9 cellular contexts compared by ENCODE assay signal in the genomic region with DNA sequence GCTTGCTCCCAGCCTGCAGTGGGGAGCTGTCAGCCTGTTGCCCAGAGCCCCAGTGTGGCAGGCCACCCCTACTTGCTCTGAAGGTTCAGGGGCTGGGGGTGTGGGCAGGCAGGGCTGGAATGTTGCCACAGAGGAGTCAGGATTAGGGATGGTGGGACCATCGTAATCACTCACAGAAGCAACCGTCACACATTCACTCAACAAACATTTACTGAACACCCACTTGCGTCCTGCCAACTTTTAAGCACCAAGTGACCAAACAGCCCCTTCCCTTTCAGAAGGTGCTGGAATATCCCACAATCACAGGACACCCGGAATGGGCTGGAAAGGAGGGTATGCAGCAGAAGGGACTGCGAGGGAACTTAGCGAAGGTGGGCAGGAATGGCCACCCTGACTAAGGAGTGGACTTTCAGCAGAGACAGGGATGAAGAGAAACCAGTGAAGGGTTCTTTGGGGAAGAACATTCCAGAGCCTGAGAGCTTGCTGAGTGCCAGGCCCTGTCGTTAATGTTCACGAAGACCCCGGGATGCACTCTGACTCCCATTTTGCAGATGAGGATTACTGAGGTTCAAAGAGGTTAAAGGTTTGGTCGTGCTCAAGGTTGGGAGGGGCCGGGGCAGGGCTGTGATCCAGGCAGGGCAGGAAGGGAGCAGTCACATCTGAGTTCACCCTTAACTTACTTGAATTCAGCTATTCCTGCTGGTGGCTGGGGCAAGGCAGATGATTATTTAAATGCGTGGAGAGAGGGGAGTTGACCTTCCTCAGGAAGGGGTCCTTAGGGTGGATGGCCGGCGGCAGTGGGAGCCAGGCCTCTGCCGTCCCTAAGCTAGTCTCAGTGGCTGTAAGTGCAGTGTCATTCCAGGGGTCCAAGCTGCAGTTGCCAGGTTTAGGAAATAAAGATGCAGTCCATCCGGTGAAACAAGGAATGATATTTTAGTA. TPM values are rescaled to one million over a fixed set of nuclear protein-coding genes. Genes with fewer than 3 reads are reported as not detected.
A peak's percentile ranks its signal among the peaks of the same experiment; 100 is the strongest.
DNase-seq lines count a peak whose midpoint lies in the region; ATAC-seq, FAIRE-seq and TF ChIP-seq lines count a peak whose summit lies in the region.
"Had no signal": no experiment of that assay in that cellular context is flagged by ENCODE, and none has a peak within 500 bp of the region (broad histone marks: within the 10 kb centered on the region; RNA-seq: fewer than 3 reads in every experiment).

No MANE protein-coding gene starts in this region.

- H3K36me3 ChIP-seq in K562 (ENCODE audit: control insufficient read depth, insufficient read depth, low read length) (peaks cover 6% of the 10 kb centered on the region; the same call in 1 of the 3 replicates), tibial nerve (peaks cover 0 to 3% (median 0%) of the 10 kb centered on the region in 3 donors), A673 (ENCODE audit: insufficient read depth, low read length, poor library complexity, severe bottlenecking) (no peaks in the 10 kb centered on the region)

- H3K4me3 Mint-ChIP-seq in activated naive CD8-positive, alpha-beta T cell = peak overlapping the region; percentile 74
- H3K4me3 Mint-ChIP-seq in activated naive CD8-positive, alpha-beta T cell treated with anti-CD3 and anti-CD28 coated beads for 36 hours = no peak overlapping the region
- H3K4me3 Mint-ChIP-seq in naive B cell = peak overlapping the region in 7 of 8 donors; percentile 65 to 90 (median 78)

- no peak for TF ChIP-seq POLR2A in K562 (conservative IDR thresholded peaks at IDR 0.05)
- no peak for TF ChIP-seq POLR2A in tibial nerve (IDR thresholded peaks at IDR 0.05)

- no peaks in the 10 kb centered on the region for H3K9me3 Mint-ChIP-seq in activated naive CD8-positive, alpha-beta T cell (ENCODE audit: low read depth)
- H3K9me3 Mint-ChIP-seq in activated naive CD8-positive, alpha-beta T cell treated with anti-CD3 and anti-CD28 coated beads for 36 hours = no peaks in the 10 kb centered on the region
- no peaks in the 10 kb centered on the region for H3K9me3 Mint-ChIP-seq in naive B cell

- H3K27ac Mint-ChIP-seq in activated naive CD8-positive, alpha-beta T cell = peak overlapping the region; percentile 8
- H3K27ac Mint-ChIP-seq in activated naive CD8-positive, alpha-beta T cell treated with anti-CD3 and anti-CD28 coated beads for 36 hours = no peak overlapping the region
- peak overlapping the region in 5 of 6 donors; percentile 61 to 94 (median 76) for H3K27ac Mint-ChIP-seq in naive B cell

- H3K4me3 ChIP-seq in K562 (no peak overlapping the region), tibial nerve (no peak overlapping the region), A673 (ENCODE audit: low read depth, low read length, poor library complexity, severe bottlenecking) (no peak overlapping the region)

- TF ChIP-seq CTCF in K562 (IDR thresholded peaks at IDR 0.05 in 2 of 3, conservative IDR thresholded peaks at IDR 0.05 in 1 of 3; ENCODE audit: insufficient read depth in 2 of 3, low read depth in 1 of 3, low read length in 3 of 3) = no peak
- no peak for TF ChIP-seq CTCF in tibial nerve (IDR thresholded peaks at IDR 0.05)
- TF ChIP-seq CTCF in A673 (conservative IDR thresholded peaks at IDR 0.05; ENCODE audit: low read depth, low read length) = no peak

- H3K27me3 Mint-ChIP-seq in activated naive CD8-positive, alpha-beta T cell = no peaks in the 10 kb centered on the region
- H3K27me3 Mint-ChIP-seq in activated naive CD8-positive, alpha-beta T cell treated with anti-CD3 and anti-CD28 coated beads for 36 hours = peaks cover 10% of the 10 kb centered on the region
- H3K27me3 Mint-ChIP-seq in naive B cell = no peaks in the 10 kb centered on the region

- H3K79me2 ChIP-seq in K562 (ENCODE audit: control insufficient read depth, insufficient read depth, low read length) = peaks cover 35% of the 10 kb centered on the region

- H3K9me1 ChIP-seq in K562 (ENCODE audit: control insufficient read depth, insufficient read depth, low read length) = no peaks in the 10 kb centered on the region

- H3K27me3 ChIP-seq in K562 (ENCODE audit: control insufficient read depth in 2 of 2, insufficient read depth in 2 of 2, low read length in 2 of 2) (no peaks in the 10 kb centered on the region), tibial nerve (no peaks in the 10 kb centered on the region), A673 (replicated peaks; ENCODE audit: insufficient read depth, low read depth, low read length, poor library complexity) (no peaks in the 10 kb centered on the region)

- BruUV-seq in K562 (replicated peaks; lab: Mats Ljungman, UMichigan) (no TSS peak), A673 (replicated peaks; lab: Mats Ljungman, UMichigan) (no TSS peak)

- peak overlapping the region; percentile 84 for H3K4me2 ChIP-seq in K562 (ENCODE audit: insufficient read depth, low read length)

- H3K9me3 ChIP-seq in K562 (replicated peaks; ENCODE audit: control insufficient read depth, insufficient read depth, low read depth, low read length) (no peaks in the 10 kb centered on the region), tibial nerve (no peaks in the 10 kb centered on the region), A673 (ENCODE audit: low read depth, low read length, poor library complexity, severe bottlenecking) (no peaks in the 10 kb centered on the region)

- 59% methylated on average over 14 of the region's 16 CpGs for WGBS in K562 (ENCODE audit: insufficient coverage, low coverage, missing lambda C conversion rate)
- 67 to 68% methylated on average over 16 of the region's 16 CpGs for WGBS in tibial nerve, 2 donors

- POLR2A ChIA-PET in K562 (lab: Yijun Ruan, JAX) (interaction anchor here (0.7 to 1.1 kb wide), 2 partner anchors 32 to 47 kb away, joined by 3 to 4 read pairs; no protein-coding TSS in a partner anchor), A673 (lab: Charles Lee; ENCODE audit: low non-redundant PET) (no interaction called here)

- CTCF ChIA-PET in K562 (lab: Yijun Ruan, JAX; ENCODE audit: low intra/inter-chr PET ratio) = no interaction called here
- CTCF ChIA-PET in A673 (lab: Charles Lee) = no interaction called here

- H3K4me1 Mint-ChIP-seq in activated naive CD8-positive, alpha-beta T cell (ENCODE audit: low read depth) = peaks cover 41% of the 10 kb centered on the region
- H3K4me1 Mint-ChIP-seq in activated naive CD8-positive, alpha-beta T cell treated with anti-CD3 and anti-CD28 coated beads for 36 hours = peaks cover 25% of the 10 kb centered on the region
- peaks cover 44 to 58% (median 49%) of the 10 kb centered on the region in 3 donors for H3K4me1 Mint-ChIP-seq in naive B cell

- H3K36me3 Mint-ChIP-seq in activated naive CD8-positive, alpha-beta T cell = no peaks in the 10 kb centered on the region
- no peaks in the 10 kb centered on the region for H3K36me3 Mint-ChIP-seq in activated naive CD8-positive, alpha-beta T cell treated with anti-CD3 and anti-CD28 coated beads for 36 hours
- H3K36me3 Mint-ChIP-seq in naive B cell = no peaks in the 10 kb centered on the region

- H3K4me1 ChIP-seq in K562 (replicated peaks in 1 of 2; ENCODE audit: control insufficient read depth in 2 of 2, insufficient read depth in 2 of 2, low read length in 2 of 2) (peaks cover 53 to 92% of the 10 kb centered on the region in 2 experiments), tibial nerve (peaks cover 0 to 77% (median 33%) of the 10 kb centered on the region in 4 donors), A673 (ENCODE audit: insufficient read depth, low read length, poor library complexity, severe bottlenecking) (peaks cover 24% of the 10 kb centered on the region)

- intact Hi-C loops in K562 (cut with micrococcal nuclease) (loop anchor here (2.0 kb wide), 1 partner anchor 30 kb away; no protein-coding TSS in a partner anchor), A673 (cut with micrococcal nuclease; ENCODE audit: unreplicated experiment) (no loop called here)

- peak; percentile 67 for FAIRE-seq in K562 (lab: Jason Lieb, UNC)

- H2AFZ ChIP-seq in K562 (ENCODE audit: low read depth, low read length) = peak overlapping the region; percentile 86

- TF ChIP-seq RAD21 in K562 (CRISPR knock-in tag; conservative IDR thresholded peaks at IDR 0.05 in 1 of 2, IDR thresholded peaks at IDR 0.05 in 1 of 2) = no peak

- H4K20me1 ChIP-seq in K562 (replicated peaks; ENCODE audit: control insufficient read depth, insufficient read depth, low read length) = peaks cover 3% of the 10 kb centered on the region; the same call in 1 of the 2 replicates

- no peak for DNase-seq in activated naive CD8-positive, alpha-beta T cell treated with anti-CD3 and anti-CD28 coated beads for 36 hours
- no peak for DNase-seq in K562 (ENCODE audit: extremely low read depth in 1 of 4, low spot score in 3 of 4)
- no peak for DNase-seq in naive B cell
- DNase-seq in tibial nerve (ENCODE audit: low spot score in 2 of 2) = no peak
- DNase-seq in A673 (ENCODE audit: low spot score) = no peak
- no peak for DNase-seq in mesenteric fat pad (ENCODE audit: low spot score)
- no peak for DNase-seq in LoVo (ENCODE audit: low spot score)
- DNase-seq: stimulated activated CD4-positive, alpha-beta T cell treated with anti-CD3 and anti-CD28 coated beads, Interleukin-2, amount 100 ng/mL, for 24 hours had no signal

- TF ChIP-seq EP300 in K562 (IDR thresholded peaks at IDR 0.05; ENCODE audit: low read length) (no peak), tibial nerve (IDR thresholded peaks at IDR 0.05) (no peak)

- peak overlapping the region; percentile 80 to 93 for H3K9ac ChIP-seq in K562 (ENCODE audit: insufficient read depth in 1 of 2, low read depth in 2 of 2, low read length in 2 of 2)

- in situ Hi-C loops in K562 (cut with MboI) = no loop called here

- peak overlapping the region; percentile 84 for H3K27ac ChIP-seq in K562 (ENCODE audit: extremely low read depth, low read depth, low read length)
- peak overlapping the region; percentile 92 to 99 (median 95) for H3K27ac ChIP-seq in tibial nerve
- H3K27ac ChIP-seq in A673 (ENCODE audit: low read depth, low read length, poor library complexity, severe bottlenecking) = no peak overlapping the region

- ATAC-seq in K562 (no peak), naive B cell (ENCODE audit: low read depth in 2 of 2) (no peak)

RNA-seq across cellular contexts. Expression of gene ZBTB42, which starts 2.3 kb away (rescaled TPM):
- total RNA-seq in activated naive CD8-positive, alpha-beta T cell treated with anti-CD3 and anti-CD28 coated beads for 36 hours = 1 to 10 TPM; 1.1 to 1.4 TPM
- 3.2 and 14.3 TPM in 2 replicates for total RNA-seq in K562 (2011; cell fraction: chromatin; rRNA removed; ENCODE audit: low replicate concordance)
- 17.5 and 19.2 TPM in 2 replicates for total RNA-seq in K562 (2011; cell fraction: nucleolus; rRNA removed)
- total RNA-seq in K562 (2011; cell fraction: nucleoplasm; rRNA removed) = 7.6 and 8.4 TPM in 2 replicates
- total RNA-seq in K562 (2014; rRNA removed) = 5.5 and 7.2 TPM in 2 replicates
- 1.4 and 1.5 TPM in 2 replicates for total RNA-seq in K562 (2014; rRNA removed; fragmentation: Illumina TruSeq; extraction: Trizol)
- total RNA-seq in K562 (2015; rRNA removed; fragmentation: Illumina TruSeq; extraction: Trizol) = 5.1 TPM in 2 replicates
- total RNA-seq in K562 (2021) = 7.4 and 8.5 TPM in 2 replicates
- 2.2 and 2.4 TPM in 2 replicates for polyA plus RNA-seq in K562 (2011; rRNA removed)
- polyA plus RNA-seq in K562 (2011; cell fraction: cytosol; rRNA removed) = 3.5 and 9.0 TPM in 2 replicates
- 3.6 and 6.6 TPM in 2 replicates for polyA plus RNA-seq in K562 (2011; cell fraction: nucleus; rRNA removed)
- polyA plus RNA-seq in K562 (2012) = 4.5 and 5.8 TPM in 2 replicates
- polyA plus RNA-seq in K562 (2014; fragmentation: Illumina TruSeq; extraction: Trizol) = 2.4 and 4.5 TPM in 2 replicates
- under 1 TPM; 0.03 to 0.08 TPM for polyA plus RNA-seq in K562 (2014; fragmentation: Nextera tagmentation; extraction: Ambion mirVana)
- polyA plus RNA-seq in K562 (2014; rRNA removed) = 2.9 and 3.7 TPM in 2 replicates
- 2.9 and 4.9 TPM in 2 replicates for polyA minus RNA-seq in K562 (2011; rRNA and poly(A)+ RNA removed)
- 6.0 and 8.7 TPM in 2 replicates for polyA minus RNA-seq in K562 (2011; cell fraction: cytosol; rRNA and poly(A)+ RNA removed)
- 12.0 and 13.1 TPM in 2 replicates for polyA minus RNA-seq in K562 (2011; cell fraction: nucleus; rRNA and poly(A)+ RNA removed)
- 1 to 10 TPM in 4 of 6 donors, under 1 TPM in 2; 0.84 to 1.9 (median 1.2) TPM for polyA plus RNA-seq in naive B cell (ENCODE audit: low read depth in 6 of 6)
- total RNA-seq in tibial nerve = 10 to 100 TPM in 1 of 4 donors, 1 to 10 TPM in 3; 5.9 to 12.3 (median 6.7) TPM
- 1.4 and 2.1 TPM in 2 replicates for total RNA-seq in A673 (2021)
- total RNA-seq in mesenteric fat pad = 5.9 TPM

RNA-seq across cellular contexts. Expression of gene AKT1, which starts 3.0 kb away (rescaled TPM):
- 100 to 1,000 TPM; 112 TPM for total RNA-seq in activated naive CD8-positive, alpha-beta T cell treated with anti-CD3 and anti-CD28 coated beads for 36 hours
- 90.8 and 209 TPM in 2 replicates for total RNA-seq in K562 (2011; cell fraction: chromatin; rRNA removed; ENCODE audit: low replicate concordance)
- total RNA-seq in K562 (2011; cell fraction: nucleolus; rRNA removed) = 135 and 136 TPM in 2 replicates
- total RNA-seq in K562 (2011; cell fraction: nucleoplasm; rRNA removed) = 81.8 and 88.4 TPM in 2 replicates
- total RNA-seq in K562 (2014; rRNA removed) = 80.1 and 91.2 TPM in 2 replicates
- 25.9 and 37.5 TPM in 2 replicates for total RNA-seq in K562 (2014; rRNA removed; fragmentation: Illumina TruSeq; extraction: Trizol)
- 74.5 and 75.1 TPM in 2 replicates for total RNA-seq in K562 (2015; rRNA removed; fragmentation: Illumina TruSeq; extraction: Trizol)
- 117 and 132 TPM in 2 replicates for total RNA-seq in K562 (2021)
- polyA plus RNA-seq in K562 (2011; rRNA removed) = 71.8 and 79.3 TPM in 2 replicates
- polyA plus RNA-seq in K562 (2011; cell fraction: cytosol; rRNA removed) = 96.5 and 143 TPM in 2 replicates
- 217 and 312 TPM in 2 replicates for polyA plus RNA-seq in K562 (2011; cell fraction: nucleus; rRNA removed)
- 86.9 and 120 TPM in 2 replicates for polyA plus RNA-seq in K562 (2012)
- polyA plus RNA-seq in K562 (2014; fragmentation: Illumina TruSeq; extraction: Trizol) = 82.0 and 89.7 TPM in 2 replicates
- 1 to 10 TPM in 1 of 2 experiments, under 1 TPM in 1; 0.49 to 1.3 TPM for polyA plus RNA-seq in K562 (2014; fragmentation: Nextera tagmentation; extraction: Ambion mirVana)
- 106 TPM in 2 replicates for polyA plus RNA-seq in K562 (2014; rRNA removed)
- 41.9 and 67.3 TPM in 2 replicates for polyA minus RNA-seq in K562 (2011; rRNA and poly(A)+ RNA removed)
- polyA minus RNA-seq in K562 (2011; cell fraction: cytosol; rRNA and poly(A)+ RNA removed) = 64.3 and 80.4 TPM in 2 replicates
- 29.8 and 38.1 TPM in 2 replicates for polyA minus RNA-seq in K562 (2011; cell fraction: nucleus; rRNA and poly(A)+ RNA removed)
- polyA plus RNA-seq in naive B cell (ENCODE audit: low read depth in 6 of 6) = 10 to 100 TPM in 5 of 6 donors, 1 to 10 TPM in 1; 6.3 to 22.0 (median 14.1) TPM
- total RNA-seq in tibial nerve = 100 to 1,000 TPM; 130 to 199 (median 144) TPM
- total RNA-seq in A673 (2021) = 123 and 142 TPM in 2 replicates
- total RNA-seq in mesenteric fat pad = 170 TPM

RNA-seq across cellular contexts. Expression of gene SIVA1, which starts 45.6 kb away (rescaled TPM):
- total RNA-seq in activated naive CD8-positive, alpha-beta T cell treated with anti-CD3 and anti-CD28 coated beads for 36 hours = 100 to 1,000 TPM; 137 to 147 TPM
- 12.2 and 40.0 TPM in 2 replicates for total RNA-seq in K562 (2011; cell fraction: chromatin; rRNA removed; ENCODE audit: low replicate concordance)
- 43.4 and 62.2 TPM in 2 replicates for total RNA-seq in K562 (2011; cell fraction: nucleolus; rRNA removed)
- total RNA-seq in K562 (2011; cell fraction: nucleoplasm; rRNA removed) = 31.2 and 34.7 TPM in 2 replicates
- total RNA-seq in K562 (2014; rRNA removed) = 186 and 216 TPM in 2 replicates
- 4.8 and 6.1 TPM in 2 replicates for total RNA-seq in K562 (2014; rRNA removed; fragmentation: Illumina TruSeq; extraction: Trizol)
- total RNA-seq in K562 (2015; rRNA removed; fragmentation: Illumina TruSeq; extraction: Trizol) = 55.9 and 57.8 TPM in 2 replicates
- 111 and 113 TPM in 2 replicates for total RNA-seq in K562 (2021)
- 54.2 and 66.2 TPM in 2 replicates for polyA plus RNA-seq in K562 (2011; rRNA removed)
- polyA plus RNA-seq in K562 (2011; cell fraction: cytosol; rRNA removed) = 115 and 354 TPM in 2 replicates
- polyA plus RNA-seq in K562 (2011; cell fraction: nucleus; rRNA removed) = 75.6 and 121 TPM in 2 replicates
- polyA plus RNA-seq in K562 (2012) = 69.5 and 80.9 TPM in 2 replicates
- polyA plus RNA-seq in K562 (2014; fragmentation: Illumina TruSeq; extraction: Trizol) = 7.8 and 43.9 TPM in 2 replicates
- 10 to 100 TPM in 1 of 2 experiments, 1 to 10 TPM in 1; 4.2 to 20.6 TPM for polyA plus RNA-seq in K562 (2014; fragmentation: Nextera tagmentation; extraction: Ambion mirVana)
- polyA plus RNA-seq in K562 (2014; rRNA removed) = 138 and 148 TPM in 2 replicates
- 6.6 and 10.6 TPM in 2 replicates for polyA minus RNA-seq in K562 (2011; rRNA and poly(A)+ RNA removed)
- polyA minus RNA-seq in K562 (2011; cell fraction: cytosol; rRNA and poly(A)+ RNA removed) = 31.0 and 34.2 TPM in 2 replicates
- 16.2 and 20.1 TPM in 2 replicates for polyA minus RNA-seq in K562 (2011; cell fraction: nucleus; rRNA and poly(A)+ RNA removed)
- 100 to 1,000 TPM; 191 to 266 (median 227) TPM for polyA plus RNA-seq in naive B cell (ENCODE audit: low read depth in 6 of 6)
- 100 to 1,000 TPM; 260 to 422 (median 378) TPM for total RNA-seq in tibial nerve
- total RNA-seq in A673 (2021) = 79.6 and 83.0 TPM in 2 replicates
- total RNA-seq in mesenteric fat pad = 60.0 TPM
